ENCODE assay signal across 1 cellular context in genomic region chr13:110475117-110475516, GRCh38.
A peak's percentile ranks its signal among the peaks of the same experiment; 100 is the strongest.
TF ChIP-seq lines count a peak whose summit lies in the region.

No MANE protein-coding gene starts in this region.

TF ChIP-seq in K562, 482 proteins besides CTCF, POLR2A, EP300 and RAD21:
- TF ChIP-seq RFX7 (CRISPR knock-in tag; IDR thresholded peaks at IDR 0.05) (no peak), TFAP4 (CRISPR knock-in tag; IDR thresholded peaks at IDR 0.05; ENCODE audit: borderline replicate concordance) (no peak), ESRRA (IDR thresholded peaks at IDR 0.05; ENCODE audit: borderline replicate concordance, low read depth) (0 out of 2 replicates have a peak, but pooled peaks have one; percentile 37), EZH2 (IDR thresholded peaks at IDR 0.05; ENCODE audit: borderline replicate concordance, low read depth, low read length) (no peak)
TF ChIP-seq in K562: peak in this region for 1.
